13 cellular contexts compared by ENCODE assay signal in the genomic region with DNA sequence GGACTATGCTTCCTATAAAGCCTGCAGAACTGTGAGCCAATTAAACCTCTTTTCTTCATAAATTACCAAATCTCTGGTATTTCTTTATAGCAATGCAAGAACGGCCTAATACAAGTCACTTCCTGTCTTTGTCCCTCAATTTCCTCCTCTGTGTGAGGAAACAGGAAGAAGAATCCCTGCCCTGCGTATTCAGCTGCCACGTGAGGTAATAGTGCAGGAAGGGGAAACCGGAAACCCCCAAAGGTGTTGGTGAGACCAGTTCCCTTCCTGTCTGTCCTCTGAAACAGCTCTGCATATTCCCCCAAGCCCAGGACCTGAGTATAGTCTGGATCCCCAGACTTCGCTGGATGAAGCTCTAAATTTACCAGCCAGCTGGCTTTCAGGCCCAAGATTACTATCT. TPM values are rescaled to one million over a fixed set of nuclear protein-coding genes. Genes with fewer than 3 reads are reported as not detected.
DNase-seq lines count a peak whose midpoint lies in the region; ATAC-seq and TF ChIP-seq lines count a peak whose summit lies in the region.
"Had no signal": no experiment of that assay in that cellular context is flagged by ENCODE, and none has a peak within 500 bp of the region (broad histone marks: within the 10 kb centered on the region; RNA-seq: fewer than 3 reads in every experiment).

No MANE protein-coding gene starts in this region.

- CTCF ChIA-PET in activated B cell treated with CpG ODN at 0.5 μM for 24 hours (lab: Charles Lee), result no interaction called here
- CTCF ChIA-PET in RWPE1 (lab: Yijun Ruan, JAX), result interaction anchor here (0.6 kb wide), 1 partner anchor 392 kb away, joined by 4 read pairs; no protein-coding TSS in a partner anchor

- TF ChIP-seq POLR2A in upper lobe of left lung (IDR thresholded peaks at IDR 0.05), result no peak

- peaks cover 12% of the 10 kb centered on the region for H3K4me1 Mint-ChIP-seq in activated B cell treated with CpG ODN at 0.5 μM for 24 hours

- TF ChIP-seq EP300 in upper lobe of left lung (IDR thresholded peaks at IDR 0.05), result no peak

- H3K9me3 Mint-ChIP-seq in activated B cell treated with CpG ODN at 0.5 μM for 24 hours, result peaks cover 10% of the 10 kb centered on the region

- in situ Hi-C loops in G401 (cut with HindIII; ENCODE audit: low sequenced_read_pairs), result no loop called here

- TF ChIP-seq CTCF in activated B cell treated with CpG ODN at 0.5 μM for 24 hours (IDR thresholded peaks at IDR 0.05), result no peak
- TF ChIP-seq CTCF in left lung (IDR thresholded peaks at IDR 0.05), result no peak
- no peak for TF ChIP-seq CTCF in upper lobe of left lung (IDR thresholded peaks at IDR 0.05)
- no peak for TF ChIP-seq CTCF in RWPE1 (conservative IDR thresholded peaks at IDR 0.05; ENCODE audit: low read depth)

- H3K27ac ChIP-seq in left lung (peak overlapping the region in 1 of 2 donors; percentile 79), upper lobe of left lung (peak overlapping the region; percentile 35 to 67 (median 56)), RWPE1 (no peak overlapping the region)
- H3K27ac ChIP-seq: cardiac muscle cell, foreskin keratinocyte had no signal

- H3K36me3 ChIP-seq in left lung (peaks cover 0 to 3% of the 10 kb centered on the region in 2 donors), upper lobe of left lung (no peaks in the 10 kb centered on the region)
- H3K36me3 ChIP-seq: cardiac muscle cell had no signal

- DNase-seq in cardiac septum (ENCODE audit: low spot score) (peak; percentile 73), left ventricle myocardium superior (no peak), activated B cell treated with CpG ODN at 0.5 μM for 24 hours (no peak), left lung (no peak), upper lobe of left lung (no peak), RWPE1 (ENCODE audit: low spot score) (no peak), G401 (ENCODE audit: low spot score) (no peak), NCI-H69 (lab: John Stamatoyannopoulos, UW) (no peak)
- DNase-seq: activated CD4-positive, alpha-beta T cell treated with anti-CD3 and anti-CD28 coated beads, Interleukin-2, amount 10 ng/mL, durations not matched to agents 24 days and 14 days; foreskin keratinocyte; mesendoderm; Right ventricle myocardium superior had no signal

- WGBS in upper lobe of left lung, 2 donors, result 44 to 65% methylated on average over 5 of the region's 5 CpGs

- H3K27me3 ChIP-seq in left lung (no peaks in the 10 kb centered on the region), upper lobe of left lung (no peaks in the 10 kb centered on the region)
- H3K27me3 ChIP-seq: cardiac muscle cell, foreskin keratinocyte had no signal

- H3K9me3 ChIP-seq in left lung (peaks cover 0 to 25% of the 10 kb centered on the region in 2 donors), upper lobe of left lung (peaks cover 4 to 26% (median 16%) of the 10 kb centered on the region in 4 donors)

- POLR2A ChIA-PET in activated B cell treated with CpG ODN at 0.5 μM for 24 hours (lab: Charles Lee) (interaction anchor here (0.8 to 2.4 kb wide), 2 partner anchors 18 to 816 kb away, joined by 5 to 8 read pairs; a partner anchor contains a TSS), RWPE1 (lab: Yijun Ruan, JAX; ENCODE audit: low non-redundant PET) (no interaction called here)

- intact Hi-C loops in cardiac septum (cut with DNase I), result no loop called here
- intact Hi-C loops in left ventricle myocardium superior (cut with micrococcal nuclease), result no loop called here
- intact Hi-C loops in activated B cell treated with CpG ODN at 0.5 μM for 24 hours (cut with micrococcal nuclease), result no loop called here
- intact Hi-C loops in left lung (cut with DNase I), result no loop called here

- ATAC-seq in left ventricle myocardium superior (no peak), activated B cell treated with CpG ODN at 0.5 μM for 24 hours (ENCODE audit: low read depth) (no peak), left lung (peak; percentile 30), upper lobe of left lung (ENCODE audit: low FRiP score in 2 of 2) (peak in 1 of 2 donors; percentile 32)
- ATAC-seq: foreskin keratinocyte had no signal

- peak overlapping the region; percentile 73 for H3K27ac Mint-ChIP-seq in activated B cell treated with CpG ODN at 0.5 μM for 24 hours
- H3K27ac Mint-ChIP-seq: activated CD4-positive, alpha-beta T cell treated with anti-CD3 and anti-CD28 coated beads, Interleukin-2, amount 10 ng/mL, durations not matched to agents 24 days and 14 days had no signal

- peaks cover 3% of the 10 kb centered on the region for H3K36me3 Mint-ChIP-seq in activated B cell treated with CpG ODN at 0.5 μM for 24 hours (ENCODE audit: low read depth)

- peaks cover 0 to 29% of the 10 kb centered on the region in 2 donors for H3K4me1 ChIP-seq in left lung
- peaks cover 6 to 17% (median 11%) of the 10 kb centered on the region in 4 donors for H3K4me1 ChIP-seq in upper lobe of left lung
- H3K4me1 ChIP-seq: foreskin keratinocyte had no signal

- H3K4me3 ChIP-seq in left lung (no peak overlapping the region), upper lobe of left lung (no peak overlapping the region)
- H3K4me3 ChIP-seq: cardiac muscle cell had no signal

- H3K27me3 Mint-ChIP-seq in activated B cell treated with CpG ODN at 0.5 μM for 24 hours, result no peaks in the 10 kb centered on the region
- H3K27me3 Mint-ChIP-seq: activated CD4-positive, alpha-beta T cell treated with anti-CD3 and anti-CD28 coated beads, Interleukin-2, amount 10 ng/mL, durations not matched to agents 24 days and 14 days had no signal

- H3K4me3 Mint-ChIP-seq in activated B cell treated with CpG ODN at 0.5 μM for 24 hours, result no peak overlapping the region
- H3K4me3 Mint-ChIP-seq: activated CD4-positive, alpha-beta T cell treated with anti-CD3 and anti-CD28 coated beads, Interleukin-2, amount 10 ng/mL, durations not matched to agents 24 days and 14 days had no signal

RNA-seq across cellular contexts. Expression of a gene that starts 18.1 kb away (rescaled TPM):
- total RNA-seq in cardiac septum, result 24.0 TPM
- total RNA-seq in left ventricle myocardium superior, result 18.6 TPM
- total RNA-seq in activated B cell treated with CpG ODN at 0.5 μM for 24 hours, result 44.0 and 50.3 TPM in 2 replicates
- total RNA-seq in left lung, result 10 to 100 TPM; 42.1 to 53.5 TPM
- 10 to 100 TPM; 32.7 to 93.3 (median 53.7) TPM for total RNA-seq in upper lobe of left lung
- 6.6 and 9.0 TPM in 2 replicates for total RNA-seq in G401 (2014; rRNA removed; shearing (Covaris generic))
